18 cellular contexts compared by ENCODE assay signal in the genomic region with DNA sequence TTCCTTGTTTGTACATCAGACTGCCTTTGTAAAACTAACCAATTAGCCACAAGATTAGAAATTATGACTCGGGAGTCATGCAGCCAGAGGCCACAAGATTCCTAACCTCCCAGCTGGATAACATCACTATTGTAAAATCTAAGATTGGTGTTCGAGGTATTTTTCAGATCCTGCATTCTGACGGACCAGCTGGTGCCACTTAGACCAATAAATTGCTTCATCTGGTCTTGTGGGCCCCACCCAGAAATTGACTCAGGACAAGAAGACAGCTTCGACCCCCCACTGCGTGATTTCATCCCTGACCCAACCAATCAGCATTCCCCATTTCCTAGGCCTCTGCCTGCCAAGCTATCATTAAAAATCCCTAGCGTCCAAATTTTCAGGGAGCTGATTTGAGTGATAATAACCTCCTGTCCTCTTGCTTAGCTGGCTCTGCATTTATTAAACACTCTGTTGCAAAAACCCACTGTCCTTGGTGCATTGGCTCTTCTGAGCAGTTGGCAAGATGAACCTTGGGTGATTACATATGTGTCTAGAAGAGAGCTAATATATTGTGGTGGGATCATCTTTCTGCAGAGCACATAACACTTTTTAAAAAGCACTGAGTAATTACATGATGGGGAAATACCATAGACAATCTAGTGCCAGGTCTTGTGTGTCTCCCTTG.
DNase-seq lines count a peak whose midpoint lies in the region; ATAC-seq and TF ChIP-seq lines count a peak whose summit lies in the region.
"Had no signal": no experiment of that assay in that cellular context is flagged by ENCODE, and none has a peak within 500 bp of the region (broad histone marks: within the 10 kb centered on the region; RNA-seq: fewer than 3 reads in every experiment).

No MANE protein-coding gene starts in this region.

- intact Hi-C loops in ascending aorta (cut with DNase I), result no loop called here

- H3K4me3 ChIP-seq in fibroblast of lung (replicated peaks in 1 of 4; ENCODE audit: control extremely low read depth in 1 of 4, insufficient read depth in 1 of 4, low read depth in 3 of 4, low read length in 4 of 4), result no peak overlapping the region
- H3K4me3 ChIP-seq in skeletal muscle cell (ENCODE audit: low read depth, low read length), result no peak overlapping the region
- H3K4me3 ChIP-seq in ascending aorta, result no peak overlapping the region
- H3K4me3 ChIP-seq: SK-N-MC, suprapubic skin had no signal

- H3K79me2 ChIP-seq in fibroblast of lung (ENCODE audit: control insufficient read depth, insufficient read depth, low read length), result no peaks in the 10 kb centered on the region

- no peak overlapping the region for H3K27ac ChIP-seq in fibroblast of lung (ENCODE audit: insufficient read depth, low read length)
- no peak overlapping the region for H3K27ac ChIP-seq in ascending aorta
- H3K27ac ChIP-seq: 22Rv1, KMS-11, SK-N-MC, suprapubic skin, WERI-Rb-1 had no signal

- H3K9me3 ChIP-seq in fibroblast of lung (ENCODE audit: control insufficient read depth, insufficient read depth, low read depth, low read length) (no peaks in the 10 kb centered on the region), ascending aorta (peaks cover 0 to 2% of the 10 kb centered on the region in 2 donors)
- H3K9me3 ChIP-seq: suprapubic skin had no signal

- no peak overlapping the region for H3K9ac ChIP-seq in fibroblast of lung (ENCODE audit: insufficient read depth, low read length)
- H3K9ac ChIP-seq: KMS-11 had no signal

- peaks cover 5% of the 10 kb centered on the region for H3K4me1 ChIP-seq in fibroblast of lung (ENCODE audit: control insufficient read depth, extremely low read depth, insufficient read depth, low read length)
- H3K4me1 ChIP-seq in ascending aorta, result no peaks in the 10 kb centered on the region
- H3K4me1 ChIP-seq: suprapubic skin had no signal

- ATAC-seq in HG03520 (IDR thresholded peaks at IDR 0.05; ENCODE audit: unreplicated experiment), result no peak

- no peak for TF ChIP-seq CTCF in fibroblast of lung (conservative IDR thresholded peaks at IDR 0.05 in 1 of 2, IDR thresholded peaks at IDR 0.05 in 1 of 2; ENCODE audit: low read depth in 1 of 2, low read length in 2 of 2)
- no peak for TF ChIP-seq CTCF in ascending aorta (IDR thresholded peaks at IDR 0.05)

- H3K27me3 ChIP-seq in fibroblast of lung (ENCODE audit: control insufficient read depth, insufficient read depth, low read length) (no peaks in the 10 kb centered on the region), ascending aorta (no peaks in the 10 kb centered on the region)
- H3K27me3 ChIP-seq: suprapubic skin had no signal

- no peak overlapping the region for H3K4me2 ChIP-seq in fibroblast of lung (ENCODE audit: extremely low read depth, insufficient read depth, low read length)
- H3K4me2 ChIP-seq: KMS-11 had no signal

- no peak overlapping the region for H2AFZ ChIP-seq in fibroblast of lung (ENCODE audit: low read length)

- DNase-seq in DMS 273 (lab: John Stamatoyannopoulos, UW; ENCODE audit: unreplicated experiment), result peak; percentile 27
- no peak for DNase-seq in DMS 273 treated with DMSO at 0.1 percent for 48 hours (lab: John Stamatoyannopoulos, UW)
- peak; percentile 84 for DNase-seq in LHCN-M2 (ENCODE audit: low read depth)
- DNase-seq in fibroblast of lung (ENCODE audit: low read depth in 2 of 2), result peak; percentile 74 to 87
- DNase-seq in skeletal muscle cell (ENCODE audit: low read depth), result peak; percentile 66
- DNase-seq in ascending aorta (ENCODE audit: low spot score in 2 of 2), result no peak
- no peak for DNase-seq in retina
- DNase-seq: activated naive CD4-positive, alpha-beta T cell; hypothalamus; NCI-H1694 treated with DMSO at 0.1 percent for 48 hours; nucleus accumbens; small intestine; WERI-Rb-1 had no signal

- no peaks in the 10 kb centered on the region for H4K20me1 ChIP-seq in fibroblast of lung (ENCODE audit: control insufficient read depth, extremely low read depth, insufficient read depth, low read length)

- H3K36me3 ChIP-seq in fibroblast of lung (ENCODE audit: control insufficient read depth, insufficient read depth, low read length) (no peaks in the 10 kb centered on the region), ascending aorta (no peaks in the 10 kb centered on the region)
- H3K36me3 ChIP-seq: suprapubic skin, WERI-Rb-1 had no signal

Comparison
In these comparisons a context has a peak if more than half of its experiments do, and no peak if none do; other contexts are left out.
1. DNase-seq: peak in DMS 273 (single experiment), LHCN-M2 (single experiment), fibroblast of lung (2 of 2) and skeletal muscle cell (single experiment); none in DMS 273 treated with DMSO at 0.1 percent for 48 hours (single experiment), ascending aorta (0 of 2) and retina (single experiment).